8 cellular contexts compared by ENCODE assay signal in genomic region chr15:77875066-77875721, GRCh38.
A peak's percentile ranks its signal among the peaks of the same experiment; 100 is the strongest.
DNase-seq lines count a peak whose midpoint lies in the region; ATAC-seq, FAIRE-seq and TF ChIP-seq lines count a peak whose summit lies in the region.
"Not testable (repeated sequence)": the region's sequence is repeated elsewhere in the genome, so short reads cannot be mapped to it uniquely, and the experiment has no call there.

No MANE protein-coding gene starts in this region.

- FAIRE-seq in frontal cortex (lab: Jason Lieb, UNC): not testable (repeated sequence)

- peak in 4 of 6 experiments; percentile 31 to 52 (median 36) for TF ChIP-seq CTCF in adrenal gland (IDR thresholded peaks at IDR 0.05)

- not testable (repeated sequence) for H3K4me1 Mint-ChIP-seq in CD4-positive, CD25-positive, alpha-beta regulatory T cell

- not testable (repeated sequence) for H3K4me1 ChIP-seq in CD4-positive, CD25-positive, alpha-beta regulatory T cell (ENCODE audit: control insufficient read depth, insufficient read depth, low read length, poor library complexity, severe bottlenecking); adrenal gland (replicated peaks in 1 of 2)

- H3K9me3 ChIP-seq in CD4-positive, CD25-positive, alpha-beta regulatory T cell (ENCODE audit: control insufficient read depth in 2 of 2, low read length in 2 of 2); adrenal gland (replicated peaks in 1 of 3): not testable (repeated sequence)

- 23 to 74% (median 56%) methylated on average over 7 to 13 of the region's 13 CpGs for WGBS in adrenal gland, 4 donors

- H3K27ac ChIP-seq in CD4-positive, CD25-positive, alpha-beta regulatory T cell (ENCODE audit: insufficient read depth, low read length, poor library complexity, severe bottlenecking); adrenal gland: not testable (repeated sequence)

- H3K4me3 ChIP-seq in CD4-positive, CD25-positive, alpha-beta regulatory T cell (ENCODE audit: low read depth, low read length); adrenal gland: not testable (repeated sequence)

- not testable (repeated sequence) for ATAC-seq in CD4-positive, CD25-positive, alpha-beta regulatory T cell (ENCODE audit: low read depth in 2 of 2)

- not testable (repeated sequence) for H3K9me3 Mint-ChIP-seq in CD4-positive, CD25-positive, alpha-beta regulatory T cell

- not testable (repeated sequence) for H3K27ac Mint-ChIP-seq in CD4-positive, CD25-positive, alpha-beta regulatory T cell

- H3K4me3 Mint-ChIP-seq in CD4-positive, CD25-positive, alpha-beta regulatory T cell: not testable (repeated sequence)

- H3K36me3 ChIP-seq in CD4-positive, CD25-positive, alpha-beta regulatory T cell (ENCODE audit: control insufficient read depth, insufficient read depth, low read length); adrenal gland (replicated peaks in 1 of 2): not testable (repeated sequence)

- not testable (repeated sequence) for TF ChIP-seq POLR2A in adrenal gland (IDR thresholded peaks at IDR 0.05)

- intact Hi-C loops in adrenal gland (cut with DNase I): not testable (repeated sequence)

- not testable (repeated sequence) for H3K36me3 Mint-ChIP-seq in CD4-positive, CD25-positive, alpha-beta regulatory T cell

- peak in 2 of 3 donors; percentile 12 to 37 for DNase-seq in CD4-positive, CD25-positive, alpha-beta regulatory T cell
- DNase-seq in HCEC 1CT: peak; percentile 4
- peak; percentile 74 for DNase-seq in NCI-H2227 (lab: John Stamatoyannopoulos, UW; ENCODE audit: unreplicated experiment)
- DNase-seq in T-helper 9 cell: peak; percentile 8
- peak; percentile 27 to 62 (median 46) for DNase-seq in adrenal gland
- DNase-seq in frontal cortex (ENCODE audit: low spot score in 2 of 2): peak; percentile 36 to 72
- peak; percentile 6 for DNase-seq in middle frontal gyrus (ENCODE audit: extremely low spot score, low spot score)
- peak; percentile 11 to 20 (median 16) for DNase-seq in stimulated activated CD4-positive, alpha-beta T cell treated with anti-CD3 and anti-CD28 coated beads, TNF-alpha, amount 100 ng/mL, for 48 hours (ENCODE audit: low read depth in 3 of 3)

- not testable (repeated sequence) for H3K27me3 Mint-ChIP-seq in CD4-positive, CD25-positive, alpha-beta regulatory T cell

- H3K27me3 ChIP-seq in CD4-positive, CD25-positive, alpha-beta regulatory T cell (ENCODE audit: control insufficient read depth, insufficient read depth, low read length); adrenal gland: not testable (repeated sequence)

Comparison
In these comparisons a context has a peak if more than half of its experiments do, and no peak if none do; other contexts are left out.
1. DNase-seq: peak in every context shown above with its lines; median percentile 74 in NCI-H2227; 54 in frontal cortex; 46 in adrenal gland; 24 in CD4-positive, CD25-positive, alpha-beta regulatory T cell; 16 in stimulated activated CD4-positive, alpha-beta T cell treated with anti-CD3 and anti-CD28 coated beads, TNF-alpha, amount 100 ng/mL, for 48 hours; 8 in T-helper 9 cell; 6 in middle frontal gyrus; 4 in HCEC 1CT.